In genomic region chr15:35932541-35932940, GRCh38 we compare ENCODE assay signal across 1 cellular context.
TF ChIP-seq lines count a peak whose summit lies in the region.

No MANE protein-coding gene starts in this region.

TF ChIP-seq in SK-N-SH, 30 proteins besides CTCF, POLR2A, EP300 and RAD21 (continued from another document):
- TF ChIP-seq PBX3 (IDR thresholded peaks at IDR 0.05): no peak
- TF ChIP-seq EZH2phosphoT487 (IDR thresholded peaks at IDR 0.05; ENCODE audit: borderline replicate concordance, low read depth): no peak
- TF ChIP-seq RXRA (IDR thresholded peaks at IDR 0.05; ENCODE audit: borderline replicate concordance, low read depth): no peak
- TF ChIP-seq CHD2 (IDR thresholded peaks at IDR 0.05; ENCODE audit: low read length, partially characterized antibody): peak; percentile 68
TF ChIP-seq in SK-N-SH: peak in this region for 3.
